ENCODE assay signal across 17 cellular contexts in genomic region chr13:74869846-74870245, GRCh38.
"Had no signal": no experiment of that assay in that cellular context is flagged by ENCODE, and none has a peak within 500 bp of the region (broad histone marks: within the 10 kb centered on the region; RNA-seq: fewer than 3 reads in every experiment).

No MANE protein-coding gene starts in this region.

- H3K36me3 ChIP-seq: suprapubic skin, upper lobe of right lung had no signal

- H3K4me3 ChIP-seq: psoas muscle, suprapubic skin, upper lobe of right lung had no signal

- H3K27me3 Mint-ChIP-seq: activated naive CD8-positive, alpha-beta T cell treated with anti-CD3 and anti-CD28 coated beads, Interleukin-2, amount 50 U/mL, for 24 hours; central memory CD8-positive, alpha-beta T cell; memory B cell had no signal

- ATAC-seq: activated CD8-positive, alpha-beta T cell treated with anti-CD3 and anti-CD28 coated beads, Interleukin-2, amount 10 ng/mL, durations not matched to agents 7 days and 5 days; activated naive CD8-positive, alpha-beta T cell treated with anti-CD3 and anti-CD28 coated beads, Interleukin-2, amount 50 U/mL, for 24 hours; effector memory CD8-positive, alpha-beta T cell; foreskin keratinocyte; psoas muscle; stimulated activated naive CD8-positive, alpha-beta T cell treated with anti-CD3 and anti-CD28 coated beads, Interleukin-15, Interleukin-2, amounts not matched to agents 100 U/mL and 50 U/mL, for 24 hours; upper lobe of right lung had no signal

- H3K4me3 Mint-ChIP-seq: activated CD8-positive, alpha-beta T cell treated with anti-CD3 and anti-CD28 coated beads, Interleukin-2, amount 10 ng/mL, durations not matched to agents 7 days and 5 days; activated naive CD8-positive, alpha-beta T cell treated with anti-CD3 and anti-CD28 coated beads, Interleukin-2, amount 50 U/mL, for 24 hours; activated T-helper 1 cell treated with anti-CD3 and anti-CD28 coated beads, Interleukin-12 subunit alpha, Interleukin-12 subunit beta, Interleukin-2, Interleukin-4 antibody, amounts not matched to agents 30 ng/mL and 10 ng/mL and 1 ng/mL, durations not matched to agents 14 hours and 24 hours and 36 hours; central memory CD8-positive, alpha-beta T cell; effector memory CD8-positive, alpha-beta T cell; memory B cell; nephron progenitor cell had no signal

- H3K27ac Mint-ChIP-seq: activated CD8-positive, alpha-beta T cell treated with anti-CD3 and anti-CD28 coated beads, Interleukin-2, amount 10 ng/mL, durations not matched to agents 7 days and 5 days; activated naive CD8-positive, alpha-beta T cell treated with anti-CD3 and anti-CD28 coated beads, Interleukin-2, amount 50 U/mL, for 24 hours; activated T-helper 1 cell treated with anti-CD3 and anti-CD28 coated beads, Interleukin-12 subunit alpha, Interleukin-12 subunit beta, Interleukin-2, Interleukin-4 antibody, amounts not matched to agents 30 ng/mL and 10 ng/mL and 1 ng/mL, durations not matched to agents 14 hours and 24 hours and 36 hours; effector memory CD8-positive, alpha-beta T cell; memory B cell; nephron progenitor cell had no signal

- DNase-seq: activated CD4-positive, alpha-beta T cell treated with anti-CD3 and anti-CD28 coated beads for 4 hours; activated CD8-positive, alpha-beta T cell treated with anti-CD3 and anti-CD28 coated beads, Interleukin-2, amount 10 ng/mL, durations not matched to agents 7 days and 5 days; activated naive CD4-positive, alpha-beta T cell treated with Interleukin-2 at 50 U/mL for 16 hours; activated naive CD8-positive, alpha-beta T cell treated with anti-CD3 and anti-CD28 coated beads, Interleukin-2, amount 50 U/mL, for 24 hours; effector memory CD8-positive, alpha-beta T cell; nephron progenitor cell; psoas muscle; stimulated activated CD4-positive, alpha-beta T cell treated with anti-CD3 and anti-CD28 coated beads, Interleukin-2, amount 100 ng/mL, for 48 hours; stimulated activated naive CD8-positive, alpha-beta T cell treated with anti-CD3 and anti-CD28 coated beads, Interleukin-15, Interleukin-2, amounts not matched to agents 100 U/mL and 50 U/mL, for 24 hours; T1000; upper lobe of right lung had no signal

- H3K9me3 Mint-ChIP-seq: activated T-helper 1 cell treated with anti-CD3 and anti-CD28 coated beads, Interleukin-12 subunit alpha, Interleukin-12 subunit beta, Interleukin-2, Interleukin-4 antibody, amounts not matched to agents 30 ng/mL and 10 ng/mL and 1 ng/mL, durations not matched to agents 14 hours and 24 hours and 36 hours had no signal

- H3K27me3 ChIP-seq: foreskin keratinocyte, suprapubic skin, upper lobe of right lung had no signal

- FAIRE-seq: islet of Langerhans had no signal

- H3K4me1 Mint-ChIP-seq: activated naive CD8-positive, alpha-beta T cell treated with anti-CD3 and anti-CD28 coated beads, Interleukin-2, amount 50 U/mL, for 24 hours; central memory CD8-positive, alpha-beta T cell; memory B cell; nephron progenitor cell had no signal

- H3K36me3 Mint-ChIP-seq: memory B cell had no signal
